In the genomic region with DNA sequence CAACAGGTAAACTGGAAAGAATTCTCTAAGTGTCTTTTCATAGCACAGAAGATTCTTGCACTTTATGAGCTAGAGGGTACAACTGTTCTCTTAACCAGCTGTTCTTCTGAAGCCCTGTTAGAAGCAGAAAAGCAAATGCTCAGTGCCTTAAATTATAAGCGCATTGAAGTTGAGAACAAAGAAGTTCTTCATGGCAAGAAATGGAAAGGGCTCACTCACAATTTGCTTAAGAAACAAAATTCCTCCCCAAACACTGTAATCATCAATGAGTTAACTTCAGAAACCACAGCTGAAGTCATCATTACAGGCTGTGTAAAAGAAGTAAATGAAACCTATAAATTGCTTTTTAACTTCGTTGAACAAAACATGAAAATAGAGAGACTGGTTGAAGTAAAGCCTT, we compare ENCODE assay signal across 1 cellular context.
TF ChIP-seq lines count a peak whose summit lies in the region.

No MANE protein-coding gene starts in this region.

TF ChIP-seq in HepG2, 621 proteins besides CTCF, POLR2A, EP300 and RAD21:
- TF ChIP-seq SYNCRIP (IDR thresholded peaks at IDR 0.05; ENCODE audit: insufficient read depth, low read depth, low read length) = no peak
- TF ChIP-seq MED13 (CRISPR knock-in tag; IDR thresholded peaks at IDR 0.05) = no peak
- no peak for TF ChIP-seq MEIS1 (CRISPR knock-in tag; IDR thresholded peaks at IDR 0.05; ENCODE audit: borderline replicate concordance)
- no peak for TF ChIP-seq NCOA1 (CRISPR knock-in tag; IDR thresholded peaks at IDR 0.05)
- TF ChIP-seq ZNF30 (CRISPR knock-in tag; IDR thresholded peaks at IDR 0.05) = no peak
- TF ChIP-seq, protein P1, sequence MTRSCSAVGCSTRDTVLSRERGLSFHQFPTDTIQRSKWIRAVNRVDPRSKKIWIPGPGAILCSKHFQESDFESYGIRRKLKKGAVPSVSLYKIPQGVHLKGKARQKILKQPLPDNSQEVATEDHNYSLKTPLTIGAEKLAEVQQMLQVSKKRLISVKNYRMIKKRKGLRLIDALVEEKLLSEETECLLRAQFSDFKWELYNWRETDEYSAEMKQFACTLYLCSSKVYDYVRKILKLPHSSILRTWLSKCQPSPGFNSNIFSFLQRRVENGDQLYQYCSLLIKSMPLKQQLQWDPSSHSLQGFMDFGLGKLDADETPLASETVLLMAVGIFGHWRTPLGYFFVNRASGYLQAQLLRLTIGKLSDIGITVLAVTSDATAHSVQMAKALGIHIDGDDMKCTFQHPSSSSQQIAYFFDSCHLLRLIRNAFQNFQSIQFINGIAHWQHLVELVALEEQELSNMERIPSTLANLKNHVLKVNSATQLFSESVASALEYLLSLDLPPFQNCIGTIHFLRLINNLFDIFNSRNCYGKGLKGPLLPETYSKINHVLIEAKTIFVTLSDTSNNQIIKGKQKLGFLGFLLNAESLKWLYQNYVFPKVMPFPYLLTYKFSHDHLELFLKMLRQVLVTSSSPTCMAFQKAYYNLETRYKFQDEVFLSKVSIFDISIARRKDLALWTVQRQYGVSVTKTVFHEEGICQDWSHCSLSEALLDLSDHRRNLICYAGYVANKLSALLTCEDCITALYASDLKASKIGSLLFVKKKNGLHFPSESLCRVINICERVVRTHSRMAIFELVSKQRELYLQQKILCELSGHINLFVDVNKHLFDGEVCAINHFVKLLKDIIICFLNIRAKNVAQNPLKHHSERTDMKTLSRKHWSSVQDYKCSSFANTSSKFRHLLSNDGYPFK (CRISPR knock-in tag; IDR thresholded peaks at IDR 0.05; ENCODE audit: borderline replicate concordance) = no peak
